Comparison of ENCODE assay signal across 24 cellular contexts in genomic region chr5:35742006-35742405, GRCh38.
"Had no signal": no experiment of that assay in that cellular context is flagged by ENCODE, and none has a peak within 500 bp of the region (broad histone marks: within the 10 kb centered on the region; RNA-seq: fewer than 3 reads in every experiment).

No MANE protein-coding gene starts in this region.

- H3K27ac ChIP-seq: epithelial cell of prostate, esophagus squamous epithelium, gastrocnemius medialis, left lung, lower lobe of right lung, neural progenitor cell, parathyroid adenoma, psoas muscle, sigmoid colon, spleen, uterus, VCaP had no signal

- H3K36me3 ChIP-seq: esophagus squamous epithelium, gastrocnemius medialis, left lung, lower lobe of right lung, neural progenitor cell, sigmoid colon, spleen, uterus had no signal

- H3K9ac ChIP-seq: neural progenitor cell, parathyroid adenoma had no signal

- H3K4me2 ChIP-seq: neural progenitor cell had no signal

- H2AFZ ChIP-seq: neural progenitor cell, parathyroid adenoma had no signal

- H3K9me3 ChIP-seq: esophagus squamous epithelium, gastrocnemius medialis, left lung, lower lobe of right lung, psoas muscle, sigmoid colon, uterus had no signal

- H3K4me3 ChIP-seq: esophagus squamous epithelium, gastrocnemius medialis, left lung, lower lobe of right lung, neural progenitor cell, psoas muscle, sigmoid colon, spleen, uterus had no signal

- H3K4me1 ChIP-seq: esophagus squamous epithelium, gastrocnemius medialis, left lung, lower lobe of right lung, neural progenitor cell, parathyroid adenoma, psoas muscle, sigmoid colon, spleen, uterus had no signal

- H3K27me3 ChIP-seq: esophagus squamous epithelium, gastrocnemius medialis, left lung, sigmoid colon, spleen, uterus had no signal

- DNase-seq: activated CD4-positive, alpha-beta T cell treated with anti-CD3 and anti-CD28 coated beads for 48 hours; activated CD4-positive, alpha-beta T cell treated with anti-CD3 and anti-CD28 coated beads, Interleukin-2, amount 50 U/mL, for 48 hours; activated CD8-positive, alpha-beta memory T cell treated with anti-CD3 and anti-CD28 coated beads for 24 hours; activated effector memory CD4-positive, alpha-beta T cell treated with Interleukin-2 at 50 U/mL for 16 hours; activated naive CD4-positive, alpha-beta T cell treated with Interleukin-2 at 50 U/mL for 16 hours; anterior cingulate cortex; esophagus squamous epithelium; gastrocnemius medialis; glutamatergic neuron; left lung; lower lobe of right lung; mesendoderm; natural killer cell; occipital lobe; psoas muscle; sigmoid colon; spleen; stimulated activated CD4-positive, alpha-beta T cell treated with anti-CD3 and anti-CD28 coated beads, Interleukin-4, amount 100 ng/mL, for 1 hour; T-helper 9 cell; uterus had no signal

- H3K79me2 ChIP-seq: parathyroid adenoma had no signal
